8 cellular contexts compared by ENCODE assay signal in genomic region chr5:175840050-175840841, GRCh38. TPM values are rescaled to one million over a fixed set of nuclear protein-coding genes. Genes with fewer than 3 reads are reported as not detected.
DNase-seq lines count a peak whose midpoint lies in the region; ATAC-seq and TF ChIP-seq lines count a peak whose summit lies in the region.

No MANE protein-coding gene starts in this region.

- no peak overlapping the region for H2AK5ac ChIP-seq in mesendoderm (ENCODE audit: low read length)

- H3K4me1 ChIP-seq in mammary epithelial cell (ENCODE audit: insufficient read depth, low read length), result peaks cover 3% of the 10 kb centered on the region
- H3K4me1 ChIP-seq in mesendoderm (ENCODE audit: control insufficient read depth, low read depth, low read length), result peaks cover 2% of the 10 kb centered on the region

- H4K5ac ChIP-seq in mesendoderm (ENCODE audit: low read length), result no peak overlapping the region

- H3K4ac ChIP-seq in mesendoderm (ENCODE audit: low read depth, low read length), result no peak overlapping the region

- no peaks in the 10 kb centered on the region for H3K4me1 Mint-ChIP-seq in CD4-positive, alpha-beta T cell (ENCODE audit: low read depth)

- no peaks in the 10 kb centered on the region for H3K9me3 ChIP-seq in CD4-positive, alpha-beta T cell (ENCODE audit: control insufficient read depth, low read length)
- no peaks in the 10 kb centered on the region for H3K9me3 ChIP-seq in mammary epithelial cell (replicated peaks; ENCODE audit: insufficient read depth, low read length)

- no peak overlapping the region for H4K8ac ChIP-seq in mesendoderm (ENCODE audit: low read depth, low read length)

- intact Hi-C loops in CD4-positive, alpha-beta T cell (cut with DNase I, micrococcal nuclease), result no loop called here
- intact Hi-C loops in mammary epithelial cell (cut with micrococcal nuclease), result no loop called here

- in situ Hi-C loops in mammary epithelial cell (cut with MboI; ENCODE audit: low sequenced_read_pairs in 2 of 2), result no loop called here

- no peaks in the 10 kb centered on the region for H3K27me3 ChIP-seq in CD4-positive, alpha-beta T cell (ENCODE audit: control insufficient read depth, insufficient read depth, low read length)
- no peaks in the 10 kb centered on the region for H3K27me3 ChIP-seq in mammary epithelial cell (ENCODE audit: insufficient read depth, low read length)
- H3K27me3 ChIP-seq in mesendoderm (ENCODE audit: insufficient read depth, low read length, poor library complexity), result no peaks in the 10 kb centered on the region

- peak; percentile 46 for TF ChIP-seq CTCF in CD4-positive, alpha-beta T cell (IDR thresholded peaks at IDR 0.05)
- TF ChIP-seq CTCF in HFF-Myc (IDR thresholded peaks at IDR 0.05; ENCODE audit: low read depth, low read length, missing control alignments), result peak; percentile 54
- TF ChIP-seq CTCF in mammary epithelial cell (conservative IDR thresholded peaks at IDR 0.05 in 1 of 2, IDR thresholded peaks at IDR 0.05 in 1 of 2; ENCODE audit: extremely low read depth in 1 of 2, insufficient read depth in 1 of 2, low read depth in 1 of 2, low read length in 2 of 2), result peak; percentile 51 to 57

- no peaks in the 10 kb centered on the region for H3K79me1 ChIP-seq in mesendoderm (ENCODE audit: low read length)

- no peaks in the 10 kb centered on the region for H3K36me3 Mint-ChIP-seq in CD4-positive, alpha-beta T cell (ENCODE audit: low read depth)

- no TSS peak for BruUV-seq in mammary epithelial cell (replicated peaks; lab: Mats Ljungman, UMichigan)

- peaks cover 1% of the 10 kb centered on the region for H3K27me3 Mint-ChIP-seq in CD4-positive, alpha-beta T cell

- H3K23ac ChIP-seq in mesendoderm (ENCODE audit: low read length), result no peak overlapping the region

- no peak overlapping the region for H3K18ac ChIP-seq in mesendoderm (ENCODE audit: low read length)

- no peak overlapping the region for H3K27ac Mint-ChIP-seq in CD4-positive, alpha-beta T cell

- ATAC-seq in CD4-positive, alpha-beta T cell (ENCODE audit: poor library complexity), result no peak

- DNase-seq in CD4-positive, alpha-beta T cell, result no peak
- DNase-seq in HFF-Myc (ENCODE audit: extremely low read depth, low read depth) (no peak), mammary epithelial cell (no peak), mesendoderm (peak; percentile 42), kidney glomerular epithelial cell (lab: John Stamatoyannopoulos, UW) (no peak), NCI-H524 (lab: John Stamatoyannopoulos, UW) (no peak), SIG-M5 treated with dmso at 0.1 percent for 504 hours (lab: John Stamatoyannopoulos, UW; ENCODE audit: unreplicated experiment) (no peak), activated gamma-delta T cell (lab: John Stamatoyannopoulos, UW) (no peak)

- H3K4me3 Mint-ChIP-seq in CD4-positive, alpha-beta T cell, result no peak overlapping the region

- H3K27ac ChIP-seq in CD4-positive, alpha-beta T cell (ENCODE audit: low read depth, low read length), result no peak overlapping the region
- H3K27ac ChIP-seq in mammary epithelial cell (ENCODE audit: insufficient read depth, low read depth, low read length) (no peak overlapping the region), mesendoderm (ENCODE audit: low read depth, low read length) (no peak overlapping the region)

- H2BK120ac ChIP-seq in mesendoderm (ENCODE audit: low read depth, low read length), result no peak overlapping the region

- H3K9me3 Mint-ChIP-seq in CD4-positive, alpha-beta T cell, result peaks cover 5% of the 10 kb centered on the region

- dilution Hi-C loops in mammary epithelial cell (cut with HindIII; ENCODE audit: low sequenced_read_pairs), result no loop called here

- no peak overlapping the region for H2BK15ac ChIP-seq in mesendoderm (replicated peaks; ENCODE audit: low read depth)

- CTCF ChIA-PET in CD4-positive, alpha-beta T cell (lab: Charles Lee), result no interaction called here
- CTCF ChIA-PET in mammary epithelial cell (lab: Charles Lee; ENCODE audit: low non-redundant PET), result no interaction called here

- H4K20me1 ChIP-seq in mammary epithelial cell (ENCODE audit: insufficient read depth, low read length), result no peaks in the 10 kb centered on the region

- H3K4me3 ChIP-seq in HFF-Myc (replicated peaks; ENCODE audit: low read depth, low read length) (no peak overlapping the region), mammary epithelial cell (replicated peaks in 1 of 3; ENCODE audit: insufficient read depth in 1 of 3, low read depth in 2 of 3, low read length in 3 of 3) (no peak overlapping the region), mesendoderm (ENCODE audit: low read length) (no peak overlapping the region)

- H3K4me2 ChIP-seq in mammary epithelial cell (ENCODE audit: insufficient read depth, low read depth, low read length) (no peak overlapping the region), mesendoderm (ENCODE audit: low read length) (no peak overlapping the region)

- no peaks in the 10 kb centered on the region for H3K79me2 ChIP-seq in mammary epithelial cell (ENCODE audit: insufficient read depth, low read length)
- H3K79me2 ChIP-seq in mesendoderm (ENCODE audit: control insufficient read depth, insufficient read depth, low read length), result no peaks in the 10 kb centered on the region

- H3K36me3 ChIP-seq in mammary epithelial cell (ENCODE audit: insufficient read depth, low read length) (no peaks in the 10 kb centered on the region), mesendoderm (ENCODE audit: control insufficient read depth, insufficient read depth, low read length) (no peaks in the 10 kb centered on the region)

- WGBS in mammary epithelial cell (ENCODE audit: low coverage, missing lambda C conversion rate), result 58% methylated on average over 5 of the region's 5 CpGs
- WGBS in mesendoderm (ENCODE audit: extremely low coverage, insufficient coverage, low lambda C conversion rate), result no CpG with 5 or more reads among the region's 5 CpGs

- H3K56ac ChIP-seq in mesendoderm (ENCODE audit: low read length), result no peak overlapping the region

- POLR2A ChIA-PET in CD4-positive, alpha-beta T cell (lab: Charles Lee), result no interaction called here

- H2AFZ ChIP-seq in mammary epithelial cell (ENCODE audit: low read depth, low read length), result no peak overlapping the region

- H2BK5ac ChIP-seq in mesendoderm (ENCODE audit: low read length), result no peak overlapping the region

- no peak overlapping the region for H3K9ac ChIP-seq in mammary epithelial cell (ENCODE audit: insufficient read depth, low read length)
- H3K9ac ChIP-seq in mesendoderm (ENCODE audit: low read length), result no peak overlapping the region

RNA-seq across cellular contexts. Expression of gene CPLX2, which starts 31.1 kb away (rescaled TPM):
- total RNA-seq in CD4-positive, alpha-beta T cell, result not detected
- not detected for total RNA-seq in mammary epithelial cell
- polyA plus RNA-seq in mammary epithelial cell, result not detected
- polyA minus RNA-seq in mammary epithelial cell, result not detected
- 0.06 TPM for polyA plus RNA-seq in mesendoderm (2013, experiment 1 of 2)
- polyA plus RNA-seq in mesendoderm (2013, experiment 2 of 2), result 0.08 TPM
